In the genomic region with DNA sequence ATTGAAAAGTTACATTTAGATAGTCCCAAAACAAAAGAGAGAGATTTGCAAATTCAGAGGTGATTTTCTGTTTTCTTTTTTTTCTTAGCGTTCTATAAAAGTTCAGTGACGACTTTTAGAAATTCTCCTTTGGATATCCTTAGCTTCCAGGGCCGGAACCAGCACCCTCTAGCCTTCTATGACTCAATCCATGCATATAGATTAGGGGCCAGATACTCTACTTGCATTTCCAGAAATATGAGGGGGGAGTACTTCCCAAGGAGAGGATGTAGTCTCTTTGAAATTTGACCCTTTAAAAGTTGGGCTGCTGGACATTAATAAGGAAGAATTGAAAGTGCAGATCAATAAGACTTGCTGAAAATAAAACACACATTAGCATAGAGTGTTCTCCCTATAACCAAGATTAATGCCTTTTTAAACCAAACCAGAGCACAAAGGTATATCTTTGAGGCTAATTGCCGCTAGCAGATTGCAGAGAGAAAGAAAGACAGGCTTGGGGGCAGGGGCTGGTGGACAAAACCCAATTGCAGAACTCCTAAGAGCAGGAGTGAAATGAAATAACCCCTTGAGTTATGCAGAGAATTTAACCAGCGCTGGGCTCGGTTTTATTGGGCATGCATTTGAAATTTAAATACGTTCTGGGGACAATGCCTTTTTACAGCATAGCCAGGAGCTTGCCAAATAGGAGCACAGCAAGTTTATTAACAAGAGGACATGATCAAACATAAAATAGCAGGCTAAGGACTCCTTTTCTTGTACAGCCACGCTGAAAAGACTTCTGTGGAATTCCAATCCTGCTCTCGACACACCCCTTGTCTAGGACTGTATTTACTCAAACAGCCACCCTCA, we compare ENCODE assay signal across 12 cellular contexts.
DNase-seq lines count a peak whose midpoint lies in the region; ATAC-seq and TF ChIP-seq lines count a peak whose summit lies in the region.
"Had no signal": no experiment of that assay in that cellular context is flagged by ENCODE, and none has a peak within 500 bp of the region (broad histone marks: within the 10 kb centered on the region; RNA-seq: fewer than 3 reads in every experiment).

No MANE protein-coding gene starts in this region.

- DNase-seq in A172 (ENCODE audit: low spot score) (peak; percentile 59), HFFc6 (peak; percentile 50), WTC11 (ENCODE audit: low spot score) (no peak), islet precursor cell (peak; percentile 88), NCI-H1694 treated with DMSO at 0.1 percent for 48 hours (lab: John Stamatoyannopoulos, UW) (no peak), right lobe of liver (no peak)
- DNase-seq: cortex of kidney, NCI-H446 treated with DMSO at 0.1 percent for 48 hours, nucleus accumbens had no signal

- no peaks in the 10 kb centered on the region for H3K4me1 ChIP-seq in right lobe of liver

- H3K4me3 ChIP-seq in right lobe of liver: no peak overlapping the region
- H3K4me3 ChIP-seq: K562 had no signal

- H3K4me3 Mint-ChIP-seq in HFFc6: peak overlapping the region; percentile 44
- peak overlapping the region; percentile 30 for H3K4me3 Mint-ChIP-seq in WTC11

- H3K9me3 ChIP-seq in right lobe of liver: no peaks in the 10 kb centered on the region

- no peak for TF ChIP-seq POLR2A in right lobe of liver (IDR thresholded peaks at IDR 0.05)

- CTCF ChIA-PET in WTC11 (lab: Charles Lee): no interaction called here

- H3K27ac Mint-ChIP-seq in HFFc6: 0 out of 2 replicates have a peak overlapping the region, but pooled peaks have one; percentile 3
- peak overlapping the region; percentile 83 for H3K27ac Mint-ChIP-seq in WTC11

- intact Hi-C loops in right lobe of liver (cut with DNase I): no loop called here

- no peaks in the 10 kb centered on the region for H3K27me3 ChIP-seq in right lobe of liver

- TF ChIP-seq CTCF in HFFc6 (IDR thresholded peaks at IDR 0.05): no peak
- no peak for TF ChIP-seq CTCF in WTC11 (IDR thresholded peaks at IDR 0.05)
- TF ChIP-seq CTCF in right lobe of liver (IDR thresholded peaks at IDR 0.05): no peak

- H3K27ac ChIP-seq in right lobe of liver: no peak overlapping the region

- WGBS in right lobe of liver (ENCODE audit: insufficient coverage, low coverage, low lambda C conversion rate, missing lambda C conversion rate): 48% methylated on average over 9 of the region's 9 CpGs

- H3K9me3 Mint-ChIP-seq in HFFc6 (no peaks in the 10 kb centered on the region), WTC11 (no peaks in the 10 kb centered on the region)

- POLR2A ChIA-PET in WTC11 (lab: Charles Lee): interaction anchor here (0.6 kb wide), 1 partner anchor 44 kb away, joined by 4 read pairs; no protein-coding TSS in a partner anchor

- no peaks in the 10 kb centered on the region for H3K36me3 ChIP-seq in right lobe of liver

- H3K36me3 Mint-ChIP-seq in HFFc6 (ENCODE audit: low read depth) (no peaks in the 10 kb centered on the region), WTC11 (no peaks in the 10 kb centered on the region)

- peak; percentile 63 for ATAC-seq in WTC11
- no peak for ATAC-seq in GM18909 (IDR thresholded peaks at IDR 0.05; ENCODE audit: poor library complexity, unreplicated experiment)
- ATAC-seq in HG03139 (IDR thresholded peaks at IDR 0.05; ENCODE audit: unreplicated experiment): no peak
- ATAC-seq in right lobe of liver: no peak
- ATAC-seq: K562 had no signal

- H3K4me1 Mint-ChIP-seq in HFFc6 (ENCODE audit: low read depth) (peaks cover 24% of the 10 kb centered on the region), WTC11 (peaks cover 41% of the 10 kb centered on the region)

- H3K27me3 Mint-ChIP-seq in HFFc6 (ENCODE audit: insufficient read depth) (peaks cover 6% of the 10 kb centered on the region), WTC11 (ENCODE audit: low read depth) (no peaks in the 10 kb centered on the region)

TF ChIP-seq in WTC11, 78 proteins besides CTCF, POLR2A, EP300 and RAD21:
- TF ChIP-seq CREB1 (CRISPR knock-in tag; IDR thresholded peaks at IDR 0.05) (no peak), ZBTB21 (CRISPR knock-in tag; IDR thresholded peaks at IDR 0.05; ENCODE audit: borderline replicate concordance) (no peak), E2F4 (CRISPR knock-in tag; IDR thresholded peaks at IDR 0.05; ENCODE audit: borderline replicate concordance, low read depth) (no peak), FOXK1 (CRISPR knock-in tag; IDR thresholded peaks at IDR 0.05) (no peak), TCF7 (CRISPR knock-in tag; IDR thresholded peaks at IDR 0.05; ENCODE audit: low read depth) (no peak), ELF4 (CRISPR knock-in tag; IDR thresholded peaks at IDR 0.05; ENCODE audit: low read depth) (no peak), GABPB1 (CRISPR knock-in tag; IDR thresholded peaks at IDR 0.05) (no peak), FOXJ3 (CRISPR knock-in tag; IDR thresholded peaks at IDR 0.05; ENCODE audit: borderline replicate concordance) (no peak), TEAD4 (CRISPR knock-in tag; IDR thresholded peaks at IDR 0.05) (no peak)

Comparison
In these comparisons a context has a peak if more than half of its experiments do, and no peak if none do; other contexts are left out.
1. DNase-seq: peak in A172 (single experiment), HFFc6 (single experiment) and islet precursor cell (single experiment); none in WTC11 (single experiment), NCI-H1694 treated with DMSO at 0.1 percent for 48 hours (single experiment) and right lobe of liver (0 of 3).